8 cellular contexts compared by ENCODE assay signal in the genomic region with DNA sequence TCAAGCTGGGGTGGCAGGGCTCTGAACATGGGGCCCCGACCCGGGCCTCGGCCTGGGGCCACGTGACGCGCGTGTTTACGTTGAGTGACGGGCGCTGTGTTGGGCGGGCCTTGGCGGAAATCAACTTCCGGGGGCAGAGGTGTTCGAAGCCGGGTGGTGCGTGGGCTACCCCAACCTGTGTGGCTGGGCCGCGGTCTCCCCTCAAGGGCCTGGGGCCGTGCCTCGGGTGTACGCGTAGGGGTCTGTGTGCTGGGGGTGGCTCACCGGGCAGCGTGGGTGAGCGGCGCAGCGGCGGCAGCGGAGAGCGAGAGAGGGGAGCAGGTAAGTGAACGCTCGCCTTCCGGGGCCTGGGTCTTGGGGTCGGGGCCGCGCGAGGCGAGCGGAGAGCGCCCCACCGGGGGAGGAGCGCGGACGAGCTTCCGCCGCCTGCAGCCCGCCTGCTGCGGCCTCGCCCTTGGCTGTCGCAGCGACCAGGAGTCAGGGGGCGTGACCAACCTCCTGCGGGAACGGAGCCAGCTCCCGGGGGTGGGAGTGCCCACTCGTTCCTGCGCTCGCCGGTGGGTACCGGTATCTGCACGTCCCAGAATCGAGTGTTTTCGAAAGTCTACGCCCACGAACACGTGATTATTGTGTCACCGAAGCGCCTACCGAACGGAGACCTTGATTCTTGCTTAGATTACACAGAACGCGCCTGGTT. TPM values are rescaled to one million over a fixed set of nuclear protein-coding genes. Genes with fewer than 3 reads are reported as not detected.
DNase-seq lines count a peak whose midpoint lies in the region; ATAC-seq and TF ChIP-seq lines count a peak whose summit lies in the region.

TSS of gene CCDC91 (plus strand) at position 136 of the 697 bp plus-strand sequence. CDS start 66,760 bp downstream, outside the sequence.

- peaks cover 20% of the 10 kb centered on the region for H3K36me3 Mint-ChIP-seq in GM23338 (ENCODE audit: low read depth)
- peaks cover 20% of the 10 kb centered on the region for H3K36me3 Mint-ChIP-seq in neural crest cell (ENCODE audit: low read depth)

- H3K79me2 ChIP-seq in GM23338 (replicated peaks; ENCODE audit: insufficient read depth), result peaks cover 45% of the 10 kb centered on the region

- no peaks in the 10 kb centered on the region for H3K9me2 ChIP-seq in GM23338 (ENCODE audit: insufficient read depth)

- 0 out of 4 replicates have a peak, but pooled peaks of 1 of the 2 experiments have one; percentile 17 for TF ChIP-seq CTCF in GM23338 (conservative IDR thresholded peaks at IDR 0.05; ENCODE audit: low read depth in 2 of 2)
- TF ChIP-seq CTCF in fibroblast of villous mesenchyme (IDR thresholded peaks at IDR 0.05; ENCODE audit: insufficient read depth, low read depth, low read length), result no peak
- no peak for TF ChIP-seq CTCF in neural crest cell (conservative IDR thresholded peaks at IDR 0.05)

- peak within 1 kb of the TSS; percentile 98 for H3K4me2 ChIP-seq in GM23338

- H3K27me3 ChIP-seq in GM23338 (ENCODE audit: insufficient read depth), result no peaks in the 10 kb centered on the region

- H3K27me3 Mint-ChIP-seq in GM23338 (ENCODE audit: insufficient read depth, low read depth, poor library complexity) (peaks cover 5% of the 10 kb centered on the region), neural crest cell (ENCODE audit: low read depth) (no peaks in the 10 kb centered on the region)

- H3K4me3 Mint-ChIP-seq in GM23338, result peak within 1 kb of the TSS; percentile 93
- peak within 1 kb of the TSS; percentile 92 for H3K4me3 Mint-ChIP-seq in neural crest cell

- no peaks in the 10 kb centered on the region for H3F3A ChIP-seq in GM23338 (replicated peaks; ENCODE audit: low read depth)

- H3K27ac Mint-ChIP-seq in GM23338 (peak within 1 kb of the TSS; percentile 96), neural crest cell (ENCODE audit: unreplicated experiment) (peak within 1 kb of the TSS; percentile 88)

- H3K27ac ChIP-seq in GM23338 (ENCODE audit: low read depth), result peak within 1 kb of the TSS; percentile 81

- peaks cover 18% of the 10 kb centered on the region for H3K9me3 Mint-ChIP-seq in GM23338
- H3K9me3 Mint-ChIP-seq in neural crest cell, result peaks cover 13% of the 10 kb centered on the region

- DNase-seq in ELF-1 (ENCODE audit: low read depth, low spot score), result peak; percentile 80
- DNase-seq in GM23338 (ENCODE audit: low spot score), result peak; percentile 88
- peak; percentile 73 to 78 for DNase-seq in Kasumi-1 (lab: John Stamatoyannopoulos, UW)
- DNase-seq in SHP77 treated with DMSO at 0.1 percent for 48 hours (lab: John Stamatoyannopoulos, UW), result peak; percentile 48
- peak; percentile 97 for DNase-seq in activated effector memory CD4-positive, alpha-beta T cell treated with anti-CD3 and anti-CD28 coated beads, Interleukin-2, amount 50 U/mL, for 16 hours
- peak; percentile 80 for DNase-seq in fibroblast of villous mesenchyme (ENCODE audit: low read depth)
- DNase-seq in neural crest cell (ENCODE audit: low read depth, low spot score), result peak; percentile 59
- DNase-seq in stromal cell of bone marrow (ENCODE audit: low read depth), result peak; percentile 73

- peak within 1 kb of the TSS; percentile 87 for H3K4me3 ChIP-seq in GM23338
- H3K4me3 ChIP-seq in fibroblast of villous mesenchyme (ENCODE audit: low read depth, low read length), result peak within 1 kb of the TSS; percentile 90

- peak within 1 kb of the TSS; percentile 100 for H2AFZ ChIP-seq in GM23338

- peaks cover 7% of the 10 kb centered on the region for H3K4me1 Mint-ChIP-seq in GM23338
- H3K4me1 Mint-ChIP-seq in neural crest cell, result peaks cover 20% of the 10 kb centered on the region

- peaks cover 13% of the 10 kb centered on the region; the same call in 1 of the 2 replicates for H3K4me1 ChIP-seq in GM23338 (ENCODE audit: insufficient read depth)

- peak; percentile 91 for ATAC-seq in GM23338

- H3K36me3 ChIP-seq in GM23338 (ENCODE audit: insufficient read depth), result no peaks in the 10 kb centered on the region

- H4K20me1 ChIP-seq in GM23338 (replicated peaks; ENCODE audit: insufficient read depth), result no peaks in the 10 kb centered on the region

TF ChIP-seq in GM23338, 12 proteins besides CTCF, POLR2A, EP300 and RAD21:
- TF ChIP-seq ETS1 (IDR thresholded peaks at IDR 0.05) (peak; percentile 47; the same call in 1 of the 2 replicates), CREB1 (CRISPR knock-in tag; IDR thresholded peaks at IDR 0.05; ENCODE audit: low read depth) (peak; percentile 71), POLR2AphosphoS5 (IDR thresholded peaks at IDR 0.05; ENCODE audit: low read depth) (peak; percentile 63), ZNF331 (CRISPR knock-in tag; IDR thresholded peaks at IDR 0.05; ENCODE audit: low read depth) (no peak)
- TF ChIP-seq, protein P1, sequence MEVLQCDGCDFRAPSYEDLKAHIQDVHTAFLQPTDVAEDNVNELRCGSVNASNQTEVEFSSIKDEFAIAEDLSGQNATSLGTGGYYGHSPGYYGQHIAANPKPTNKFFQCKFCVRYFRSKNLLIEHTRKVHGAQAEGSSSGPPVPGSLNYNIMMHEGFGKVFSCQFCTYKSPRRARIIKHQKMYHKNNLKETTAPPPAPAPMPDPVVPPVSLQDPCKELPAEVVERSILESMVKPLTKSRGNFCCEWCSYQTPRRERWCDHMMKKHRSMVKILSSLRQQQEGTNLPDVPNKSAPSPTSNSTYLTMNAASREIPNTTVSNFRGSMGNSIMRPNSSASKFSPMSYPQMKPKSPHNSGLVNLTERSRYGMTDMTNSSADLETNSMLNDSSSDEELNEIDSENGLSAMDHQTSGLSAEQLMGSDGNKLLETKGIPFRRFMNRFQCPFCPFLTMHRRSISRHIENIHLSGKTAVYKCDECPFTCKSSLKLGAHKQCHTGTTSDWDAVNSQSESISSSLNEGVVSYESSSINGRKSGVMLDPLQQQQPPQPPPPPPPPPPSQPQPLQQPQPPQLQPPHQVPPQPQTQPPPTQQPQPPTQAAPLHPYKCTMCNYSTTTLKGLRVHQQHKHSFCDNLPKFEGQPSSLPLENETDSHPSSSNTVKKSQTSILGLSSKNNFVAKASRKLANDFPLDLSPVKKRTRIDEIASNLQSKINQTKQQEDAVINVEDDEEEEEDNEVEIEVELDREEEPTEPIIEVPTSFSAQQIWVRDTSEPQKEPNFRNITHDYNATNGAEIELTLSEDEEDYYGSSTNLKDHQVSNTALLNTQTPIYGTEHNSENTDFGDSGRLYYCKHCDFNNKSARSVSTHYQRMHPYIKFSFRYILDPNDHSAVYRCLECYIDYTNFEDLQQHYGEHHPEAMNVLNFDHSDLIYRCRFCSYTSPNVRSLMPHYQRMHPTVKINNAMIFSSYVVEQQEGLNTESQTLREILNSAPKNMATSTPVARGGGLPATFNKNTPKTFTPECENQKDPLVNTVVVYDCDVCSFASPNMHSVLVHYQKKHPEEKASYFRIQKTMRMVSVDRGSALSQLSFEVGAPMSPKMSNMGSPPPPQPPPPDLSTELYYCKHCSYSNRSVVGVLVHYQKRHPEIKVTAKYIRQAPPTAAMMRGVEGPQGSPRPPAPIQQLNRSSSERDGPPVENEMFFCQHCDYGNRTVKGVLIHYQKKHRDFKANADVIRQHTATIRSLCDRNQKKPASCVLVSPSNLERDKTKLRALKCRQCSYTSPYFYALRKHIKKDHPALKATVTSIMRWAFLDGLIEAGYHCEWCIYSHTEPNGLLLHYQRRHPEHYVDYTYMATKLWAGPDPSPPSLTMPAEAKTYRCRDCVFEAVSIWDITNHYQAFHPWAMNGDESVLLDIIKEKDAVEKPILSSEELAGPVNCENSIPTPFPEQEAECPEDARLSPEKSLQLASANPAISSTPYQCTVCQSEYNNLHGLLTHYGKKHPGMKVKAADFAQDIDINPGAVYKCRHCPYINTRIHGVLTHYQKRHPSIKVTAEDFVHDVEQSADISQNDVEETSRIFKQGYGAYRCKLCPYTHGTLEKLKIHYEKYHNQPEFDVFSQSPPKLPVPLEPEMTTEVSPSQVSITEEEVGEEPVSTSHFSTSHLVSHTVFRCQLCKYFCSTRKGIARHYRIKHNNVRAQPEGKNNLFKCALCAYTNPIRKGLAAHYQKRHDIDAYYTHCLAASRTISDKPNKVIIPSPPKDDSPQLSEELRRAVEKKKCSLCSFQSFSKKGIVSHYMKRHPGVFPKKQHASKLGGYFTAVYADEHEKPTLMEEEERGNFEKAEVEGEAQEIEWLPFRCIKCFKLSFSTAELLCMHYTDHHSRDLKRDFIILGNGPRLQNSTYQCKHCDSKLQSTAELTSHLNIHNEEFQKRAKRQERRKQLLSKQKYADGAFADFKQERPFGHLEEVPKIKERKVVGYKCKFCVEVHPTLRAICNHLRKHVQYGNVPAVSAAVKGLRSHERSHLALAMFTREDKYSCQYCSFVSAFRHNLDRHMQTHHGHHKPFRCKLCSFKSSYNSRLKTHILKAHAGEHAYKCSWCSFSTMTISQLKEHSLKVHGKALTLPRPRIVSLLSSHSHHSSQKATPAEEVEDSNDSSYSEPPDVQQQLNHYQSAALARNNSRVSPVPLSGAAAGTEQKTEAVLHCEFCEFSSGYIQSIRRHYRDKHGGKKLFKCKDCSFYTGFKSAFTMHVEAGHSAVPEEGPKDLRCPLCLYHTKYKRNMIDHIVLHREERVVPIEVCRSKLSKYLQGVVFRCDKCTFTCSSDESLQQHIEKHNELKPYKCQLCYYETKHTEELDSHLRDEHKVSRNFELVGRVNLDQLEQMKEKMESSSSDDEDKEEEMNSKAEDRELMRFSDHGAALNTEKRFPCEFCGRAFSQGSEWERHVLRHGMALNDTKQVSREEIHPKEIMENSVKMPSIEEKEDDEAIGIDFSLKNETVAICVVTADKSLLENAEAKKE (CRISPR knock-in tag; IDR thresholded peaks at IDR 0.05), result no peak

RNA-seq across cellular contexts. Expression of gene CCDC91, which starts in this region (rescaled TPM):
- total RNA-seq in GM23338 (2014; rRNA removed; shearing (Covaris generic)), result 17.0 and 24.7 TPM in 2 replicates
- polyA plus RNA-seq in GM23338 (2016; fragmentation: Nextera tagmentation; extraction: Ambion mirVana), result 40.0 and 48.7 TPM in 2 replicates
- total RNA-seq in fibroblast of villous mesenchyme, result 22.5 and 30.7 TPM in 2 replicates
- total RNA-seq in neural crest cell, result 12.9 and 13.9 TPM in 2 replicates

Comparison
In these comparisons a context has a peak if more than half of its experiments do, and no peak if none do; other contexts are left out.
1. Peak in every context shown above with its lines: DNase-seq, ATAC-seq, H3K4me3 ChIP-seq and H3K27ac ChIP-seq.